In the genomic region with DNA sequence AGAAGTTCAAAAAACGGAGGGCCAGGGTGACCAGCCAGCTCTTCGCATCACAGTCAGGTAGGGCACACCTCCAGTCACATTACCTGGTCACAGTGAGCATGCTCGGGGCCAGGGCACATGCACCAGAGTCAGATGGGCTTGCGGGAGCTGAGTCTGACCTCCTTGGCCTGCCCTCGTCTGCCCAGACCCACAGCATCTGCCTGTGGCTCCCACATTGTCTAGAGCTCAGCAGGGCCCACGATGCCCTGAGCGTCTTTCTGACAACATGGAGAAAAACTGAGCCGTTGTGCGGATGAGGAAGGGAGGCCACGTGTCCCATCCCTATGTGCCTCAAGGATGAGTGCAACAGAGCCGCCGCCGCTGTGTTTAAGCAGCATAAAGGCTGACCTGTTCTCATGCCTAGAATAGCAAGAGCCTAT, we compare ENCODE assay signal across 21 cellular contexts. TPM values are rescaled to one million over a fixed set of nuclear protein-coding genes. Genes with fewer than 3 reads are reported as not detected.
A peak's percentile ranks its signal among the peaks of the same experiment; 100 is the strongest.
DNase-seq lines count a peak whose midpoint lies in the region; ATAC-seq, FAIRE-seq and TF ChIP-seq lines count a peak whose summit lies in the region.
"Had no signal": no experiment of that assay in that cellular context is flagged by ENCODE, and none has a peak within 500 bp of the region (broad histone marks: within the 10 kb centered on the region; RNA-seq: fewer than 3 reads in every experiment).

No MANE protein-coding gene starts in this region.

- no peak overlapping the region for H2BK15ac ChIP-seq in mesenchymal stem cell (ENCODE audit: low read depth, poor library complexity, severe bottlenecking)

- H3K4me3 ChIP-seq in right cardiac atrium (ENCODE audit: low read length) (no peak overlapping the region), mesenchymal stem cell (ENCODE audit: insufficient read depth in 1 of 2, low read depth in 1 of 2, low read length in 2 of 2) (no peak overlapping the region), osteoblast (ENCODE audit: insufficient read depth, low read length) (no peak overlapping the region), OCI-LY7 (ENCODE audit: low read depth, low read length, poor library complexity, severe bottlenecking) (no peak overlapping the region)
- H3K4me3 ChIP-seq: BLaER1 treated with 17β-estradiol and CSF1 and Interleukin-3, amounts not matched to agents 10 nM and 100 nM; GM12878 had no signal

- H3K9me3 ChIP-seq in right cardiac atrium (ENCODE audit: control insufficient read depth, low read length) (no peaks in the 10 kb centered on the region), mesenchymal stem cell (ENCODE audit: control insufficient read depth, low read length) (no peaks in the 10 kb centered on the region), osteoblast (ENCODE audit: low read depth, low read length) (no peaks in the 10 kb centered on the region), OCI-LY7 (ENCODE audit: low read length) (no peaks in the 10 kb centered on the region)
- H3K9me3 ChIP-seq: BLaER1 treated with 17β-estradiol and CSF1 and Interleukin-3, amounts not matched to agents 10 nM and 100 nM; Caco-2 had no signal

- H3K4ac ChIP-seq in mesenchymal stem cell (ENCODE audit: low read depth in 1 of 2, low read length in 2 of 2), result no peak overlapping the region

- FAIRE-seq in RCC 7860 (lab: Jason Lieb, UNC), result no peak
- FAIRE-seq: GM12878 had no signal

- H3K36me3 ChIP-seq in mesenchymal stem cell (ENCODE audit: control insufficient read depth in 1 of 2, insufficient read depth in 2 of 2, low read depth in 1 of 2, low read length in 2 of 2) (no peaks in the 10 kb centered on the region), osteoblast (ENCODE audit: insufficient read depth, low read length) (no peaks in the 10 kb centered on the region), OCI-LY7 (ENCODE audit: insufficient read depth, low read length) (no peaks in the 10 kb centered on the region)
- H3K36me3 ChIP-seq: BLaER1 treated with 17β-estradiol and CSF1 and Interleukin-3, amounts not matched to agents 10 nM and 100 nM had no signal

- H3K79me2 ChIP-seq in osteoblast (ENCODE audit: insufficient read depth, low read length) (no peaks in the 10 kb centered on the region), OCI-LY7 (ENCODE audit: insufficient read depth, low read depth, low read length) (no peaks in the 10 kb centered on the region)

- ATAC-seq in right cardiac atrium (no peak), sciatic nerve (no peak)
- ATAC-seq: GM12878 had no signal

- no peak overlapping the region for H3K9ac ChIP-seq in mesenchymal stem cell (ENCODE audit: low read length)
- H3K9ac ChIP-seq: BLaER1 treated with 17β-estradiol and CSF1 and Interleukin-3, amounts not matched to agents 10 nM and 100 nM had no signal

- H3K23ac ChIP-seq in mesenchymal stem cell (ENCODE audit: low read length in 2 of 2), result no peak overlapping the region

- no peaks in the 10 kb centered on the region for H3K27me3 ChIP-seq in right cardiac atrium (ENCODE audit: control insufficient read depth, insufficient read depth)
- peaks cover 0 to 47% of the 10 kb centered on the region in 2 experiments for H3K27me3 ChIP-seq in mesenchymal stem cell (ENCODE audit: control insufficient read depth in 1 of 2, insufficient read depth in 1 of 2, low read length in 2 of 2)
- H3K27me3 ChIP-seq in osteoblast (ENCODE audit: insufficient read depth, low read length), result peaks cover 8% of the 10 kb centered on the region
- H3K27me3 ChIP-seq: BLaER1 treated with 17β-estradiol and CSF1 and Interleukin-3, amounts not matched to agents 10 nM and 100 nM had no signal

- intact Hi-C loops in cardiac septum (cut with DNase I), result no loop called here
- intact Hi-C loops in right cardiac atrium (cut with DNase I), result no loop called here
- intact Hi-C loops in sciatic nerve (cut with DNase I), result no loop called here
- intact Hi-C loops in OCI-LY7 (cut with micrococcal nuclease; ENCODE audit: unreplicated experiment), result no loop called here

- H3K4me1 ChIP-seq in right cardiac atrium (ENCODE audit: control insufficient read depth, insufficient read depth, low read length) (no peaks in the 10 kb centered on the region), mesenchymal stem cell (ENCODE audit: control insufficient read depth, insufficient read depth, low read depth, low read length) (no peaks in the 10 kb centered on the region), osteoblast (ENCODE audit: insufficient read depth, low read length) (no peaks in the 10 kb centered on the region), OCI-LY7 (ENCODE audit: insufficient read depth, low read length, poor library complexity, severe bottlenecking) (peaks cover 13% of the 10 kb centered on the region)
- H3K4me1 ChIP-seq: Caco-2 had no signal

- WGBS in right cardiac atrium, result 86% methylated on average over 13 of the region's 13 CpGs
- WGBS in mesenchymal stem cell, result 87% methylated on average over 13 of the region's 13 CpGs

- no peak overlapping the region for H4K8ac ChIP-seq in mesenchymal stem cell (ENCODE audit: low read length)

- no peaks in the 10 kb centered on the region for H3K79me1 ChIP-seq in mesenchymal stem cell (replicated peaks; ENCODE audit: low read length, poor library complexity, severe bottlenecking)

- POLR2A ChIA-PET in OCI-LY7 (lab: Charles Lee), result no interaction called here

- no peak for TF ChIP-seq CTCF in osteoblast (IDR thresholded peaks at IDR 0.05; ENCODE audit: extremely low read depth, low read depth, low read length)
- no peak for TF ChIP-seq CTCF in OCI-LY7 (conservative IDR thresholded peaks at IDR 0.05; ENCODE audit: low read length)

- H2BK120ac ChIP-seq in mesenchymal stem cell (ENCODE audit: low read depth, low read length), result no peak overlapping the region

- DNase-seq in cardiac septum (ENCODE audit: low spot score), result peak; percentile 70
- no peak for DNase-seq in right cardiac atrium
- no peak for DNase-seq in mesenchymal stem cell
- peak; percentile 42 for DNase-seq in sciatic nerve (ENCODE audit: low spot score)
- no peak for DNase-seq in osteoblast (ENCODE audit: insufficient read length, low spot score, missing footprints)
- no peak for DNase-seq in OCI-LY7 (ENCODE audit: low spot score)
- DNase-seq in RCC 7860 (ENCODE audit: low spot score), result no peak
- no peak for DNase-seq in HPDE6-E6E7 (ENCODE audit: extremely low spot score)
- DNase-seq: 8988T; Caco-2; CD4-positive, alpha-beta memory T cell; DND-41; HCEC 1CT; KBM-7; NCI-H1092; NCI-H1436; SIG-M5 had no signal

- no peaks in the 10 kb centered on the region for H4K20me1 ChIP-seq in osteoblast (ENCODE audit: insufficient read depth, low read length)
- no peaks in the 10 kb centered on the region for H4K20me1 ChIP-seq in OCI-LY7 (ENCODE audit: insufficient read depth, low read length)
- H4K20me1 ChIP-seq: BLaER1 treated with 17β-estradiol and CSF1 and Interleukin-3, amounts not matched to agents 10 nM and 100 nM had no signal

- H3K27ac ChIP-seq in right cardiac atrium (ENCODE audit: low read length), result no peak overlapping the region
- no peak overlapping the region for H3K27ac ChIP-seq in mesenchymal stem cell (ENCODE audit: low read length, poor library complexity, severe bottlenecking)
- H3K27ac ChIP-seq in osteoblast (ENCODE audit: low read depth, low read length), result no peak overlapping the region
- H3K27ac ChIP-seq in OCI-LY7 (ENCODE audit: low read depth, low read length, poor library complexity, severe bottlenecking), result no peak overlapping the region
- H3K27ac ChIP-seq: BLaER1 treated with 17β-estradiol and CSF1 and Interleukin-3, amounts not matched to agents 10 nM and 100 nM; HL-60 had no signal

- no peak overlapping the region for H2BK12ac ChIP-seq in mesenchymal stem cell (ENCODE audit: low read length in 2 of 2)

- no peak overlapping the region for H3K18ac ChIP-seq in mesenchymal stem cell (ENCODE audit: low read depth in 1 of 2, low read length in 2 of 2)

- no TSS peak for BruUV-seq in OCI-LY7 (replicated peaks; lab: Mats Ljungman, UMichigan)

- CTCF ChIA-PET in OCI-LY7 (lab: Charles Lee; ENCODE audit: unreplicated experiment), result no interaction called here

- H2AFZ ChIP-seq in mesenchymal stem cell (ENCODE audit: low read depth, low read length) (no peak overlapping the region), osteoblast (ENCODE audit: low read length) (no peak overlapping the region), OCI-LY7 (ENCODE audit: low read length) (no peak overlapping the region)

- H3K14ac ChIP-seq in mesenchymal stem cell (ENCODE audit: low read length in 2 of 2), result no peak overlapping the region

- no peak overlapping the region for H2AK5ac ChIP-seq in mesenchymal stem cell (ENCODE audit: low read length, severe bottlenecking)

- H4K91ac ChIP-seq in mesenchymal stem cell (ENCODE audit: low read length), result peak overlapping the region; percentile 27

- H3K4me2 ChIP-seq in mesenchymal stem cell (ENCODE audit: low read length, poor library complexity, severe bottlenecking) (no peak overlapping the region), osteoblast (ENCODE audit: insufficient read depth, low read length) (no peak overlapping the region), OCI-LY7 (ENCODE audit: low read length) (no peak overlapping the region)
- H3K4me2 ChIP-seq: BLaER1 treated with 17β-estradiol and CSF1 and Interleukin-3, amounts not matched to agents 10 nM and 100 nM had no signal

- H3K9me2 ChIP-seq in OCI-LY7 (ENCODE audit: insufficient read depth, low read length), result no peaks in the 10 kb centered on the region

- H2BK5ac ChIP-seq in mesenchymal stem cell (ENCODE audit: low read depth, low read length, poor library complexity, severe bottlenecking), result no peak overlapping the region

RNA-seq across cellular contexts. Expression of gene CRACDL, which starts 37.6 kb away (rescaled TPM):
- 3.3 TPM for total RNA-seq in cardiac septum
- 1 to 10 TPM; 4.7 to 5.7 (median 5.1) TPM for total RNA-seq in right cardiac atrium
- polyA plus RNA-seq in right cardiac atrium, result 2.7 TPM
- polyA plus RNA-seq in mesenchymal stem cell (2013, experiment 1 of 2), result not detected
- polyA plus RNA-seq in mesenchymal stem cell (2013, experiment 2 of 2), result not detected
- 12.4 TPM for total RNA-seq in sciatic nerve
- not detected in 2 replicates for total RNA-seq in osteoblast
- 0.03 TPM in 1 of 2 replicates, not detected in the other for total RNA-seq in OCI-LY7 (2014; rRNA removed; shearing (Covaris generic))
- total RNA-seq in OCI-LY7 (2022), result 0.13 and 0.59 TPM in 2 replicates
- total RNA-seq: HT1080 had no signal

Comparison
In these comparisons a context has a peak if more than half of its experiments do, and no peak if none do; other contexts are left out.
1. DNase-seq: peak in cardiac septum (single experiment) and sciatic nerve (single experiment); none in right cardiac atrium (0 of 3), mesenchymal stem cell (single experiment), osteoblast (single experiment), OCI-LY7 (single experiment), RCC 7860 (single experiment) and HPDE6-E6E7 (single experiment).